15 cellular contexts compared by ENCODE assay signal in genomic region chr20:50265245-50265946, GRCh38.
"Had no signal": no experiment of that assay in that cellular context is flagged by ENCODE, and none has a peak within 500 bp of the region (broad histone marks: within the 10 kb centered on the region; RNA-seq: fewer than 3 reads in every experiment).

No MANE protein-coding gene starts in this region.

- H3K4me1 ChIP-seq: gastrocnemius medialis had no signal

- H3K36me3 ChIP-seq: cardiac muscle cell, gastrocnemius medialis, heart right ventricle, pancreas, uterus had no signal

- H3K9me3 ChIP-seq: gastrocnemius medialis, heart right ventricle, pancreas, uterus had no signal

- H3K27ac Mint-ChIP-seq: T-helper 1 cell treated with Interleukin-12 subunit alpha and Interleukin-12 subunit beta and Interleukin-4 antibody, amounts not matched to agents 30 μg/mL and 1 μg/mL, for 36 hours had no signal

- ATAC-seq: gastrocnemius medialis, heart right ventricle, left lobe of liver, pancreas had no signal

- H3K4me3 ChIP-seq: cardiac muscle cell, gastrocnemius medialis, heart right ventricle, pancreas, uterus had no signal

- H3K4me3 Mint-ChIP-seq: T-helper 1 cell treated with Interleukin-12 subunit alpha and Interleukin-12 subunit beta and Interleukin-4 antibody, amounts not matched to agents 30 μg/mL and 1 μg/mL, for 36 hours had no signal

- DNase-seq: activated CD4-positive, CD25-positive, alpha-beta regulatory T cell; activated naive CD4-positive, alpha-beta T cell; activated T-cell treated with anti-CD3 and anti-CD28 coated beads, Interleukin-2, amount 50 U/mL, for 48 hours; effector CD8-positive, alpha-beta T cell; gastrocnemius medialis; heart right ventricle; islet precursor cell; mesendoderm; pancreas; stimulated activated CD4-positive, alpha-beta T cell treated with anti-CD3 and anti-CD28 coated beads, Interleukin-15, amount 100 ng/mL, for 24 hours; stimulated activated CD4-positive, alpha-beta T cell treated with anti-CD3 and anti-CD28 coated beads, Interleukin-4, amount 100 ng/mL, for 4 hours; uterus had no signal

- H3K27me3 ChIP-seq: cardiac muscle cell, gastrocnemius medialis, heart right ventricle, pancreas, uterus had no signal

- H3K27ac ChIP-seq: cardiac muscle cell, gastrocnemius medialis, uterus had no signal

- H3K9me3 Mint-ChIP-seq: T-helper 1 cell treated with Interleukin-12 subunit alpha and Interleukin-12 subunit beta and Interleukin-4 antibody, amounts not matched to agents 30 μg/mL and 1 μg/mL, for 36 hours had no signal
